24 cellular contexts compared by ENCODE assay signal in the genomic region with DNA sequence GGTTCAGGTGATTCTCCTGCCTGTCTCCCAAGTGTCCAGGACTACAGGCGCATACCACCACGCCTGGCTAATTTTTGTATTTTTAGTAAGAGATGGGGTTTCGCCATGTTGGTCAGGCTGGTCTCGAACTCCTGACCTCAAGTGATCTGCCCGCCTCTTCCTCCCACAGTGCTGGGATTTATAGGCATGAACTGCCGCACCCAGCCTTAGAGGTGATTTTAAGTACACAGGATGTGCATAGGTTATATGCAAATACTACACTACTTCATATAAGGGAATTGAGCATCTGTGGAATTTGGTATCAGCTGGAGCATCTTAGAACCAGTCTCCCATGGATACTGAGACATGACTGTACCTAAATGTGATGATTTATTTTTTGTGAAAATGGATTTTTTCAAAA. TPM values are rescaled to one million over a fixed set of nuclear protein-coding genes. Genes with fewer than 3 reads are reported as not detected.
DNase-seq lines count a peak whose midpoint lies in the region; ATAC-seq and TF ChIP-seq lines count a peak whose summit lies in the region.
"Had no signal": no experiment of that assay in that cellular context is flagged by ENCODE, and none has a peak within 500 bp of the region (broad histone marks: within the 10 kb centered on the region; RNA-seq: fewer than 3 reads in every experiment).

No MANE protein-coding gene starts in this region.

- H4K20me1 ChIP-seq in Loucy (ENCODE audit: insufficient read depth, low read length, poor library complexity, severe bottlenecking) (peaks cover 98% of the 10 kb centered on the region), smooth muscle cell (ENCODE audit: low read depth) (peaks cover 100% of the 10 kb centered on the region)

- peaks cover 91% of the 10 kb centered on the region for H3K4me1 Mint-ChIP-seq in activated naive CD8-positive, alpha-beta T cell (ENCODE audit: low read depth)
- peaks cover 85% of the 10 kb centered on the region for H3K4me1 Mint-ChIP-seq in activated naive CD8-positive, alpha-beta T cell treated with anti-CD3 and anti-CD28 coated beads, Interleukin-2, amount 50 U/mL, for 24 hours
- H3K4me1 Mint-ChIP-seq in memory B cell: peaks cover 53% of the 10 kb centered on the region

- H3F3A ChIP-seq in Loucy (ENCODE audit: low read depth) (peaks cover 5% of the 10 kb centered on the region; the same call in 1 of the 2 replicates), smooth muscle cell (ENCODE audit: low read depth) (peaks cover 45% of the 10 kb centered on the region)

- H3K27me3 ChIP-seq in Loucy (ENCODE audit: insufficient read depth, low read length, poor library complexity, severe bottlenecking) (no peaks in the 10 kb centered on the region), smooth muscle cell (ENCODE audit: low read depth) (no peaks in the 10 kb centered on the region)

- H3K79me2 ChIP-seq in Loucy (ENCODE audit: insufficient read depth, low read length) (peaks cover 100% of the 10 kb centered on the region), smooth muscle cell (ENCODE audit: low read depth) (peaks cover 100% of the 10 kb centered on the region)

- H2AFZ ChIP-seq in Loucy (ENCODE audit: low read length) (no peak overlapping the region), smooth muscle cell (ENCODE audit: low read depth) (no peak overlapping the region)

- H3K9me3 Mint-ChIP-seq in activated naive CD8-positive, alpha-beta T cell (ENCODE audit: low read depth): no peaks in the 10 kb centered on the region
- H3K9me3 Mint-ChIP-seq in activated naive CD8-positive, alpha-beta T cell treated with anti-CD3 and anti-CD28 coated beads, Interleukin-2, amount 50 U/mL, for 24 hours: no peaks in the 10 kb centered on the region
- H3K9me3 Mint-ChIP-seq in memory B cell: no peaks in the 10 kb centered on the region

- H3K27ac Mint-ChIP-seq in activated naive CD8-positive, alpha-beta T cell: peak overlapping the region; percentile 10
- H3K27ac Mint-ChIP-seq in activated naive CD8-positive, alpha-beta T cell treated with anti-CD3 and anti-CD28 coated beads, Interleukin-2, amount 50 U/mL, for 24 hours: no peak overlapping the region
- peak overlapping the region; percentile 45 for H3K27ac Mint-ChIP-seq in memory B cell

- peak overlapping the region; percentile 32 for H3K4me3 Mint-ChIP-seq in activated naive CD8-positive, alpha-beta T cell
- H3K4me3 Mint-ChIP-seq in activated naive CD8-positive, alpha-beta T cell treated with anti-CD3 and anti-CD28 coated beads, Interleukin-2, amount 50 U/mL, for 24 hours: no peak overlapping the region
- H3K4me3 Mint-ChIP-seq in memory B cell: no peak overlapping the region

- H3K4me1 ChIP-seq in Loucy (ENCODE audit: insufficient read depth, low read length, poor library complexity, severe bottlenecking) (peaks cover 28% of the 10 kb centered on the region), smooth muscle cell (ENCODE audit: low read depth) (peaks cover 15% of the 10 kb centered on the region)

- peaks cover 24% of the 10 kb centered on the region for H3K36me3 Mint-ChIP-seq in activated naive CD8-positive, alpha-beta T cell
- H3K36me3 Mint-ChIP-seq in activated naive CD8-positive, alpha-beta T cell treated with anti-CD3 and anti-CD28 coated beads, Interleukin-2, amount 50 U/mL, for 24 hours (ENCODE audit: low read depth): peaks cover 77% of the 10 kb centered on the region
- H3K36me3 Mint-ChIP-seq in memory B cell: peaks cover 47% of the 10 kb centered on the region

- ATAC-seq in activated naive CD8-positive, alpha-beta T cell treated with anti-CD3 and anti-CD28 coated beads, Interleukin-2, amount 50 U/mL, for 24 hours: no peak
- no peak for ATAC-seq in memory B cell (ENCODE audit: low read depth)
- ATAC-seq in omental fat pad (ENCODE audit: low FRiP score): no peak
- ATAC-seq: HepG2 had no signal

- H3K36me3 ChIP-seq in Loucy (ENCODE audit: insufficient read depth, low read length): peaks cover 72% of the 10 kb centered on the region
- peaks cover 7% of the 10 kb centered on the region for H3K36me3 ChIP-seq in smooth muscle cell (ENCODE audit: low read depth)

- H3K9me2 ChIP-seq in Loucy (replicated peaks; ENCODE audit: low read depth, low read length): no peaks in the 10 kb centered on the region

- H3K27ac ChIP-seq in smooth muscle cell (ENCODE audit: low read depth): peak overlapping the region; percentile 23
- H3K27ac ChIP-seq: C4-2B, HL-60, RWPE1 had no signal

- no peaks in the 10 kb centered on the region for H3K9me3 ChIP-seq in Loucy (ENCODE audit: insufficient read depth, low read depth, low read length)
- no peaks in the 10 kb centered on the region for H3K9me3 ChIP-seq in smooth muscle cell (replicated peaks; ENCODE audit: low read depth)

- no peak for DNase-seq in activated naive CD8-positive, alpha-beta T cell treated with anti-CD3 and anti-CD28 coated beads, Interleukin-2, amount 50 U/mL, for 24 hours
- no peak for DNase-seq in memory B cell (ENCODE audit: low spot score in 2 of 2)
- DNase-seq in smooth muscle cell (lab: John Stamatoyannopoulos, UW; ENCODE audit: unreplicated experiment): no peak
- DNase-seq in activated gamma-delta T cell treated with Interleukin-2 at 50 U/mL for 16 hours: no peak
- DNase-seq in omental fat pad (ENCODE audit: low spot score): no peak
- no peak for DNase-seq in stimulated activated CD4-positive, alpha-beta T cell treated with anti-CD3 and anti-CD28 coated beads, Interleukin-1b, Interleukin-23, amount 100 ng/mL, for 48 hours
- DNase-seq: 8988T; COR-L47; DMS79; KG1; NCI-H1105; NCI-H146; NCI-H2029; NCI-H226; NCI-H510A treated with DMSO at 0.1 percent for 48 hours; NCI-H774; NK-92 treated with Interleukin-12 subunit alpha and Interleukin-12 subunit beta, amount 100 ng/mL, for 24 hours; SIG-M5 had no signal

- H3K4me3 ChIP-seq in Loucy (ENCODE audit: low read length, poor library complexity, severe bottlenecking) (no peak overlapping the region), smooth muscle cell (no peak overlapping the region)

- WGBS in smooth muscle cell (ENCODE audit: low lambda C conversion rate): 95% methylated on average over 6 of the region's 6 CpGs

- H3K9ac ChIP-seq in Loucy (ENCODE audit: low read depth, low read length, poor library complexity, severe bottlenecking): no peak overlapping the region
- no peak overlapping the region for H3K9ac ChIP-seq in smooth muscle cell (ENCODE audit: low read depth)

- TF ChIP-seq CTCF in Loucy (conservative IDR thresholded peaks at IDR 0.05; ENCODE audit: low read length) (no peak), smooth muscle cell (IDR thresholded peaks at IDR 0.05; ENCODE audit: borderline replicate concordance, insufficient read depth, poor library complexity, severe bottlenecking) (no peak), omental fat pad (IDR thresholded peaks at IDR 0.05) (no peak)

- H3K4me2 ChIP-seq in Loucy (ENCODE audit: low read depth, low read length, poor library complexity, severe bottlenecking) (peak overlapping the region; percentile 19), smooth muscle cell (no peak overlapping the region)

- no peaks in the 10 kb centered on the region for H3K27me3 Mint-ChIP-seq in activated naive CD8-positive, alpha-beta T cell
- no peaks in the 10 kb centered on the region for H3K27me3 Mint-ChIP-seq in activated naive CD8-positive, alpha-beta T cell treated with anti-CD3 and anti-CD28 coated beads, Interleukin-2, amount 50 U/mL, for 24 hours
- no peaks in the 10 kb centered on the region for H3K27me3 Mint-ChIP-seq in memory B cell

RNA-seq across cellular contexts. Expression of a gene that starts 21.0 kb away (rescaled TPM):
- total RNA-seq in smooth muscle cell (97.5 and 121 TPM in 2 replicates), omental fat pad (100 to 1,000 TPM; 107 to 117 (median 113) TPM)
- polyA plus RNA-seq in smooth muscle cell: 52.2 and 78.4 TPM in 2 replicates
